Comparison of ENCODE assay signal across 17 cellular contexts in genomic region chr4:113160548-113160947, GRCh38.
"Had no signal": no experiment of that assay in that cellular context is flagged by ENCODE, and none has a peak within 500 bp of the region (broad histone marks: within the 10 kb centered on the region; RNA-seq: fewer than 3 reads in every experiment).

No MANE protein-coding gene starts in this region.

- H3K27me3 Mint-ChIP-seq: dendritic cell treated with granulocyte-macrophage colony-stimulating factor and Interleukin-4, amounts not matched to agents 40 ng/mL and 50 ng/mL, for 4 days had no signal

- ATAC-seq: mucosa of descending colon; naive thymus-derived CD8-positive, alpha-beta T cell; right cardiac atrium; stimulated activated naive CD8-positive, alpha-beta T cell treated with anti-CD3 and anti-CD28 coated beads, Interleukin-15, Interleukin-2, amounts not matched to agents 100 U/mL and 50 U/mL, for 24 hours had no signal

- H3K4me3 ChIP-seq: hepatocyte, mucosa of descending colon, smooth muscle cell, testis had no signal

- H3K27ac ChIP-seq: foreskin keratinocyte, hepatocyte, testis had no signal

- H3K36me3 Mint-ChIP-seq: naive thymus-derived CD8-positive, alpha-beta T cell had no signal

- H3K9me3 Mint-ChIP-seq: dendritic cell treated with granulocyte-macrophage colony-stimulating factor and Interleukin-4, amounts not matched to agents 40 ng/mL and 50 ng/mL, for 4 days; naive thymus-derived CD8-positive, alpha-beta T cell had no signal

- H3K27me3 ChIP-seq: foreskin keratinocyte, hepatocyte, testis had no signal

- H3K9me3 ChIP-seq: mucosa of descending colon, testis had no signal

- DNase-seq: cerebellar nuclear complex; erythroblast; head of caudate nucleus; kidney; left cardiac atrium; mucosa of descending colon; naive thymus-derived CD8-positive, alpha-beta T cell; posterior cingulate gyrus; right cardiac atrium; stimulated activated CD4-positive, alpha-beta T cell treated with anti-CD3 and anti-CD28 coated beads, Interleukin-2, amount 100 ng/mL, for 48 hours; stimulated activated naive CD8-positive, alpha-beta T cell treated with anti-CD3 and anti-CD28 coated beads, Interleukin-15, Interleukin-2, amounts not matched to agents 100 U/mL and 50 U/mL, for 24 hours; testis; trophoblast cell had no signal

- H3K4me1 ChIP-seq: foreskin keratinocyte, testis had no signal

- H3K4me1 Mint-ChIP-seq: naive thymus-derived CD8-positive, alpha-beta T cell had no signal

- H3K27ac Mint-ChIP-seq: dendritic cell treated with granulocyte-macrophage colony-stimulating factor and Interleukin-4, amounts not matched to agents 40 ng/mL and 50 ng/mL, for 4 days; naive thymus-derived CD8-positive, alpha-beta T cell had no signal

- H3K4me3 Mint-ChIP-seq: dendritic cell treated with granulocyte-macrophage colony-stimulating factor and Interleukin-4, amounts not matched to agents 40 ng/mL and 50 ng/mL, for 4 days; naive thymus-derived CD8-positive, alpha-beta T cell had no signal
